12 cellular contexts compared by ENCODE assay signal in the genomic region with DNA sequence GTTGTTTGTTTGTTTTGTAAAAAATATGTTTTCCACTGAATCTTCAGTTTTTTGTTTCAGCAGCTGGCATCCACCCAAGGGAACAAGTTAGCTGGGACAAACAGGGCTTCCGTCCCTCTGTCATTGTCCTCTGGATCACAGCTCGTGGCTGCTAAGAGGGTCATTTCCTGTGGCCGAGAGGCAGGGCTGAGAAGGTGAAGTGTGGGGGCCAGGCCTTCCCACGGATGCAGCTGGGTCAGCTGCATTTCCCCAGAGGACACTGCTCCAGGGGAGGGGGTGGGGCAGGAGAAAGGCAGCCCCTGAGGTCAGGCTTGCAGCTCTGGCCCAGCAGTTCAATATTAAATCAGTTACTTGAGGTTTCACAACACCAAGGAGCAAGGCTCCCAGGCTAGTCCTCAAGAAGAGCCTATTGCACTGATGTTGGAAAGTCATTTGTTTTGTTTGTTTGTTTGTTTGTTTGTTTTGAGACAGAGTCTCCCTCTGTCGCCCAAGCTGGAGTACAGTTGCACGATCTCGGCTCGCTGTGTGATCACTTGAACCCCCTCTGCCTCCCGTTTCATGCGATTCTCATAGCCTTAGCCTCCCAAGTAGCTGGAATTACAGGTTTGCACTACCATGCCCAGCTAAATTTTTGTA. TPM values are rescaled to one million over a fixed set of nuclear protein-coding genes. Genes with fewer than 3 reads are reported as not detected.
A peak's percentile ranks its signal among the peaks of the same experiment; 100 is the strongest.
DNase-seq lines count a peak whose midpoint lies in the region; ATAC-seq, FAIRE-seq and TF ChIP-seq lines count a peak whose summit lies in the region.
"Had no signal": no experiment of that assay in that cellular context is flagged by ENCODE, and none has a peak within 500 bp of the region (broad histone marks: within the 10 kb centered on the region; RNA-seq: fewer than 3 reads in every experiment).

No MANE protein-coding gene starts in this region.

- no peaks in the 10 kb centered on the region for H3K9me3 ChIP-seq in spleen
- H3K9me3 ChIP-seq: suprapubic skin had no signal

- DNase-seq in NCI-H69 (lab: John Stamatoyannopoulos, UW) (peak; percentile 37), lower leg skin (ENCODE audit: low spot score in 2 of 2) (peak; percentile 26 to 89), spleen (peak; percentile 86), osteocyte (ENCODE audit: extremely low spot score, unreplicated experiment) (no peak), activated gamma-delta T cell treated with Interleukin-2 at 50 U/mL for 16 hours (no peak), middle frontal gyrus (ENCODE audit: extremely low spot score, low spot score) (no peak)
- DNase-seq in activated naive CD4-positive, alpha-beta T cell treated with anti-CD3 and anti-CD28 coated beads, Interleukin-2, amount 50 U/mL, for 72 hours (ENCODE audit: low spot score in 2 of 2), result no peak
- DNase-seq: activated effector memory CD4-positive, alpha-beta T cell treated with Interleukin-2 at 50 U/mL for 16 hours; GDM1; stimulated activated CD4-positive, alpha-beta T cell treated with anti-CD3 and anti-CD28 coated beads, Interleukin-15, amount 100 ng/mL, for 24 hours had no signal

- H3K27ac Mint-ChIP-seq in osteocyte (ENCODE audit: unreplicated experiment), result no peak overlapping the region
- H3K27ac Mint-ChIP-seq in activated naive CD4-positive, alpha-beta T cell treated with anti-CD3 and anti-CD28 coated beads, Interleukin-2, amount 50 U/mL, for 72 hours, result no peak overlapping the region

- 73 to 76% methylated on average over 10 of the region's 10 CpGs for WGBS in lower leg skin, 2 donors
- 57 to 64% (median 58%) methylated on average over 9 to 10 of the region's 10 CpGs for WGBS in spleen, 5 donors

- no peak overlapping the region for H3K4me3 Mint-ChIP-seq in osteocyte (ENCODE audit: unreplicated experiment)

- no peak for ATAC-seq in activated naive CD4-positive, alpha-beta T cell treated with anti-CD3 and anti-CD28 coated beads, Interleukin-2, amount 50 U/mL, for 72 hours

- intact Hi-C loops in lower leg skin (cut with DNase I; ENCODE audit: low total_unique reads) (no loop called here), spleen (cut with DNase I; ENCODE audit: low total_unique reads) (no loop called here)

- no peak overlapping the region for H3K4me3 ChIP-seq in lower leg skin (ENCODE audit: low read depth, poor library complexity, severe bottlenecking)
- H3K4me3 ChIP-seq in spleen, result no peak overlapping the region
- H3K4me3 ChIP-seq: suprapubic skin had no signal

- H3K27me3 ChIP-seq in spleen (replicated peaks in 1 of 7), result no peaks in the 10 kb centered on the region
- H3K27me3 ChIP-seq: suprapubic skin had no signal

- no peaks in the 10 kb centered on the region for H3K36me3 Mint-ChIP-seq in osteocyte (ENCODE audit: unreplicated experiment)
- no peaks in the 10 kb centered on the region for H3K36me3 Mint-ChIP-seq in activated naive CD4-positive, alpha-beta T cell treated with anti-CD3 and anti-CD28 coated beads, Interleukin-2, amount 50 U/mL, for 72 hours

- peaks cover 14% of the 10 kb centered on the region for H3K4me1 Mint-ChIP-seq in osteocyte (ENCODE audit: unreplicated experiment)

- H3K27ac ChIP-seq in spleen, result peak overlapping the region; percentile 27 to 84 (median 70)

- H3K9me3 Mint-ChIP-seq in osteocyte (ENCODE audit: unreplicated experiment), result no peaks in the 10 kb centered on the region
- H3K9me3 Mint-ChIP-seq in activated naive CD4-positive, alpha-beta T cell treated with anti-CD3 and anti-CD28 coated beads, Interleukin-2, amount 50 U/mL, for 72 hours, result peaks cover 0 to 6% of the 10 kb centered on the region in 2 donors

- peaks cover 9 to 67% (median 32%) of the 10 kb centered on the region in 6 donors for H3K4me1 ChIP-seq in spleen
- H3K4me1 ChIP-seq: suprapubic skin had no signal

- TF ChIP-seq POLR2A in lower leg skin (IDR thresholded peaks at IDR 0.05) (no peak), spleen (IDR thresholded peaks at IDR 0.05) (no peak)

- TF ChIP-seq CTCF in lower leg skin (IDR thresholded peaks at IDR 0.05) (no peak), spleen (IDR thresholded peaks at IDR 0.05 in 8 of 11, conservative IDR thresholded peaks at IDR 0.05 in 3 of 11) (no peak), osteocyte (IDR thresholded peaks at IDR 0.05) (no peak)

- no peaks in the 10 kb centered on the region for H3K27me3 Mint-ChIP-seq in osteocyte (ENCODE audit: unreplicated experiment)

- H3K36me3 ChIP-seq in spleen, result no peaks in the 10 kb centered on the region
- H3K36me3 ChIP-seq: suprapubic skin had no signal

- FAIRE-seq in endometrium (lab: Jason Lieb, UNC), result peak; percentile 93

RNA-seq across cellular contexts. Expression of gene SMTN, which starts 34.4 kb away (rescaled TPM):
- total RNA-seq in lower leg skin (10 to 100 TPM; 46.1 to 86.1 (median 62.3) TPM), spleen (100 to 1,000 TPM; 124 to 230 (median 159) TPM), osteocyte (27.2 and 31.8 TPM in 2 replicates)
- polyA plus RNA-seq in spleen, result 10 to 100 TPM; 21.2 to 88.9 (median 47.0) TPM
- 100 to 1,000 TPM in 1 of 2 donors, 10 to 100 TPM in 1; 32.5 to 128 TPM for total RNA-seq in activated naive CD4-positive, alpha-beta T cell treated with anti-CD3 and anti-CD28 coated beads, Interleukin-2, amount 50 U/mL, for 72 hours

Comparison
In these comparisons a context has a peak if more than half of its experiments do, and no peak if none do; other contexts are left out.
1. DNase-seq: peak in NCI-H69 (single experiment), lower leg skin (2 of 2) and spleen (single experiment); none in osteocyte (single experiment), activated gamma-delta T cell treated with Interleukin-2 at 50 U/mL for 16 hours (single experiment), activated naive CD4-positive, alpha-beta T cell treated with anti-CD3 and anti-CD28 coated beads, Interleukin-2, amount 50 U/mL, for 72 hours (0 of 2) and middle frontal gyrus (single experiment).